In genomic region chr5:71482132-71482531, GRCh38 we compare ENCODE assay signal across 12 cellular contexts. TPM values are rescaled to one million over a fixed set of nuclear protein-coding genes. Genes with fewer than 3 reads are reported as not detected.
DNase-seq lines count a peak whose midpoint lies in the region; ATAC-seq and TF ChIP-seq lines count a peak whose summit lies in the region.
"Had no signal": no experiment of that assay in that cellular context is flagged by ENCODE, and none has a peak within 500 bp of the region (broad histone marks: within the 10 kb centered on the region; RNA-seq: fewer than 3 reads in every experiment).

No MANE protein-coding gene starts in this region.

- H3K27me3 ChIP-seq in liver (ENCODE audit: control insufficient read depth in 4 of 4, insufficient read depth in 4 of 4, low read length in 3 of 4) = no peaks in the 10 kb centered on the region
- no peaks in the 10 kb centered on the region for H3K27me3 ChIP-seq in A673 (replicated peaks; ENCODE audit: insufficient read depth, low read depth, low read length, poor library complexity)
- H3K27me3 ChIP-seq: tibial nerve had no signal

- peaks cover 46% of the 10 kb centered on the region for H3K36me3 Mint-ChIP-seq in Calu3 (ENCODE audit: insufficient read depth, unreplicated experiment)

- peaks cover 30% of the 10 kb centered on the region for H3K4me1 Mint-ChIP-seq in Calu3 (ENCODE audit: low read depth, unreplicated experiment)
- H3K4me1 Mint-ChIP-seq: activated T-helper 17 cell treated with anti-CD3 and anti-CD28 coated beads, Interleukin-2, amount 50 U/mL, for 72 hours had no signal

- H3K4me3 ChIP-seq in liver (ENCODE audit: low read depth in 1 of 3, low read length in 3 of 3) (no peak overlapping the region), A673 (ENCODE audit: low read depth, low read length, poor library complexity, severe bottlenecking) (no peak overlapping the region)
- H3K4me3 ChIP-seq: HAP-1, tibial nerve had no signal

- no peak overlapping the region for H3K9ac ChIP-seq in liver (ENCODE audit: low read depth in 1 of 2, low read length in 2 of 2)

- CTCF ChIA-PET in Calu3 (lab: Charles Lee) (no interaction called here), A673 (lab: Charles Lee) (no interaction called here)

- in situ Hi-C loops in GM13977 (cut with MboI; ENCODE audit: low pct_unique_long_range_greater_than_20kb, low sequenced_read_pairs, unreplicated experiment) = no loop called here

- H3K4me3 Mint-ChIP-seq in Calu3 (ENCODE audit: low read depth, unreplicated experiment) = no peak overlapping the region
- H3K4me3 Mint-ChIP-seq: activated T-helper 17 cell treated with anti-CD3 and anti-CD28 coated beads, Interleukin-2, amount 50 U/mL, for 72 hours had no signal

- H3K9me3 Mint-ChIP-seq in Calu3 (ENCODE audit: low read depth, unreplicated experiment) = no peaks in the 10 kb centered on the region
- H3K9me3 Mint-ChIP-seq: activated T-helper 17 cell treated with anti-CD3 and anti-CD28 coated beads, Interleukin-2, amount 50 U/mL, for 72 hours had no signal

- DNase-seq in Calu3 = peak; percentile 40
- DNase-seq in NCI-H1105 treated with DMSO at 0.1 percent for 48 hours (lab: John Stamatoyannopoulos, UW) = peak; percentile 74
- peak; percentile 47 for DNase-seq in astrocyte of the hippocampus (ENCODE audit: low read depth, low spot score)
- no peak for DNase-seq in A673 (ENCODE audit: low spot score)
- DNase-seq in GM13977 (ENCODE audit: low spot score) = no peak
- DNase-seq: NK-92 treated with Interleukin-12 subunit alpha and Interleukin-12 subunit beta, amount 100 ng/mL, for 24 hours had no signal

- intact Hi-C loops in Calu3 (cut with micrococcal nuclease; ENCODE audit: unreplicated experiment) = loop anchor here (5.0 kb wide), 1 partner anchor 275 kb away; no protein-coding TSS in a partner anchor
- intact Hi-C loops in A673 (cut with micrococcal nuclease; ENCODE audit: unreplicated experiment) = loop anchor here (10.0 kb wide), 1 partner anchor 53 kb away; no protein-coding TSS in a partner anchor

- no TSS peak for BruUV-seq in Calu3 (replicated peaks; lab: Mats Ljungman, UMichigan)
- no TSS peak for BruUV-seq in A673 (replicated peaks; lab: Mats Ljungman, UMichigan)

- H3K27ac Mint-ChIP-seq in Calu3 (ENCODE audit: unreplicated experiment) = peak overlapping the region; percentile 13

- H3K4me1 ChIP-seq in liver (ENCODE audit: control insufficient read depth in 4 of 4, insufficient read depth in 4 of 4, low read length in 3 of 4) (peaks cover 3 to 7% (median 5%) of the 10 kb centered on the region in 4 donors), A673 (ENCODE audit: insufficient read depth, low read length, poor library complexity, severe bottlenecking) (no peaks in the 10 kb centered on the region)

- POLR2A ChIA-PET in A673 (lab: Charles Lee; ENCODE audit: low non-redundant PET) = no interaction called here

- 33% methylated on average over 2 of the region's 2 CpGs for WGBS in liver

- no peak for TF ChIP-seq RAD21 in liver (IDR thresholded peaks at IDR 0.05)

- H3K36me3 ChIP-seq in liver (ENCODE audit: control insufficient read depth in 4 of 4, insufficient read depth in 3 of 4, low read depth in 1 of 4, low read length in 3 of 4) (peaks cover 3 to 23% (median 19%) of the 10 kb centered on the region in 4 donors), A673 (ENCODE audit: insufficient read depth, low read length, poor library complexity, severe bottlenecking) (peaks cover 71% of the 10 kb centered on the region)

- TF ChIP-seq CTCF in Calu3 (IDR thresholded peaks at IDR 0.05; ENCODE audit: unreplicated experiment) (no peak), liver (IDR thresholded peaks at IDR 0.05; ENCODE audit: low read depth, low read length, missing input control) (no peak), A673 (conservative IDR thresholded peaks at IDR 0.05; ENCODE audit: low read depth, low read length) (no peak), GM13977 (IDR thresholded peaks at IDR 0.05; ENCODE audit: extremely low read depth, insufficient read depth, missing control alignments) (no peak)

- no peaks in the 10 kb centered on the region for H3K27me3 Mint-ChIP-seq in Calu3 (ENCODE audit: unreplicated experiment)
- H3K27me3 Mint-ChIP-seq: activated T-helper 17 cell treated with anti-CD3 and anti-CD28 coated beads, Interleukin-2, amount 50 U/mL, for 72 hours had no signal

- H3K27ac ChIP-seq in liver (ENCODE audit: low read depth in 1 of 2, low read length in 2 of 2) (no peak overlapping the region), A673 (ENCODE audit: low read depth, low read length, poor library complexity, severe bottlenecking) (no peak overlapping the region)
- H3K27ac ChIP-seq: tibial nerve had no signal

- H3K9me3 ChIP-seq in liver (ENCODE audit: control insufficient read depth in 4 of 4, low read length in 3 of 4) = no peaks in the 10 kb centered on the region
- H3K9me3 ChIP-seq in A673 (ENCODE audit: low read depth, low read length, poor library complexity, severe bottlenecking) = no peaks in the 10 kb centered on the region
- H3K9me3 ChIP-seq: HAP-1, tibial nerve had no signal

- ATAC-seq in GM18873 (IDR thresholded peaks at IDR 0.05; ENCODE audit: low FRiP score, unreplicated experiment) = no peak
- ATAC-seq in HG03469 (IDR thresholded peaks at IDR 0.05; ENCODE audit: unreplicated experiment) = no peak
- ATAC-seq: activated T-helper 17 cell treated with anti-CD3 and anti-CD28 coated beads, Interleukin-2, amount 50 U/mL, for 72 hours had no signal

TF ChIP-seq in liver, 16 proteins besides CTCF, POLR2A, EP300 and RAD21:
- TF ChIP-seq HNF4A (conservative IDR thresholded peaks at IDR 0.05) (peak; percentile 28 to 29), RXRA (IDR thresholded peaks at IDR 0.05) (peak; percentile 34 to 36), FOXA1 (IDR thresholded peaks at IDR 0.05) (peak; percentile 83), JUND (IDR thresholded peaks at IDR 0.05) (no peak), FOXA2 (IDR thresholded peaks at IDR 0.05) (peak; percentile 88), SP1 (IDR thresholded peaks at IDR 0.05) (no peak), EGR1 (IDR thresholded peaks at IDR 0.05; ENCODE audit: low read depth in 2 of 2) (no peak)
- TF ChIP-seq, protein P1, sequence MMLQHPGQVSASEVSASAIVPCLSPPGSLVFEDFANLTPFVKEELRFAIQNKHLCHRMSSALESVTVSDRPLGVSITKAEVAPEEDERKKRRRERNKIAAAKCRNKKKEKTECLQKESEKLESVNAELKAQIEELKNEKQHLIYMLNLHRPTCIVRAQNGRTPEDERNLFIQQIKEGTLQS (IDR thresholded peaks at IDR 0.05) = no peak

RNA-seq across cellular contexts. Expression of gene BDP1, which starts 26.7 kb away (rescaled TPM):
- total RNA-seq in Calu3 (2022) = 31.2 and 33.6 TPM in 2 replicates
- 10 to 100 TPM; 15.8 to 17.2 TPM for total RNA-seq in liver
- polyA plus RNA-seq in liver = 1 to 10 TPM; 3.8 to 9.6 TPM
- total RNA-seq in A673 (2021) = 71.1 and 73.5 TPM in 2 replicates

Comparison
In these comparisons a context has a peak if more than half of its experiments do, and no peak if none do; other contexts are left out.
1. DNase-seq: peak in Calu3 (single experiment), NCI-H1105 treated with DMSO at 0.1 percent for 48 hours (single experiment) and astrocyte of the hippocampus (single experiment); none in A673 (single experiment) and GM13977 (single experiment).